In genomic region chr20:38085031-38085430, GRCh38 we compare ENCODE assay signal across 12 cellular contexts. TPM values are rescaled to one million over a fixed set of nuclear protein-coding genes. Genes with fewer than 3 reads are reported as not detected.
DNase-seq lines count a peak whose midpoint lies in the region; TF ChIP-seq lines count a peak whose summit lies in the region.
"Had no signal": no experiment of that assay in that cellular context is flagged by ENCODE, and none has a peak within 500 bp of the region (broad histone marks: within the 10 kb centered on the region; RNA-seq: fewer than 3 reads in every experiment).

No MANE protein-coding gene starts in this region.

- H3K36me3 ChIP-seq in SJSA1 = peaks cover 62% of the 10 kb centered on the region
- H3K36me3 ChIP-seq in mesendoderm (ENCODE audit: control insufficient read depth, insufficient read depth, low read length) = peaks cover 5% of the 10 kb centered on the region
- peaks cover 26 to 64% (median 60%) of the 10 kb centered on the region in 4 donors for H3K36me3 ChIP-seq in stomach

- H3K4me3 Mint-ChIP-seq in activated naive CD8-positive, alpha-beta T cell treated with anti-CD3 and anti-CD28 coated beads for 36 hours = no peak overlapping the region
- H3K4me3 Mint-ChIP-seq: naive B cell had no signal

- no peak overlapping the region for H3K23ac ChIP-seq in mesendoderm (ENCODE audit: low read length)

- H2BK15ac ChIP-seq in mesendoderm (replicated peaks; ENCODE audit: low read depth) = no peak overlapping the region

- no peak overlapping the region for H4K5ac ChIP-seq in mesendoderm (ENCODE audit: low read length)

- no peak overlapping the region for H3K27ac Mint-ChIP-seq in activated naive CD8-positive, alpha-beta T cell treated with anti-CD3 and anti-CD28 coated beads for 36 hours

- H3K4me1 Mint-ChIP-seq in activated naive CD8-positive, alpha-beta T cell treated with anti-CD3 and anti-CD28 coated beads for 36 hours = no peaks in the 10 kb centered on the region

- H3K9ac ChIP-seq in mesendoderm (ENCODE audit: low read length) = no peak overlapping the region

- no peak overlapping the region for H2BK120ac ChIP-seq in mesendoderm (ENCODE audit: low read depth, low read length)

- intact Hi-C loops in stomach (cut with DNase I; ENCODE audit: low total_unique reads) = no loop called here

- no peak overlapping the region for H2AK5ac ChIP-seq in mesendoderm (ENCODE audit: low read length)

- WGBS in mesendoderm (ENCODE audit: extremely low coverage, insufficient coverage, low lambda C conversion rate) = no CpG with 5 or more reads among the region's 9 CpGs
- 70 to 83% (median 79%) methylated on average over 7 to 9 of the region's 9 CpGs for WGBS in stomach, 5 donors

- peak overlapping the region; percentile 70 for H3K27ac ChIP-seq in SJSA1
- H3K27ac ChIP-seq in coronary artery = peak overlapping the region; percentile 78 to 81
- peak overlapping the region; percentile 25 for H3K27ac ChIP-seq in mesendoderm (ENCODE audit: low read depth, low read length)
- peak overlapping the region; percentile 12 to 81 (median 64) for H3K27ac ChIP-seq in stomach
- H3K27ac ChIP-seq: SJCRH30 had no signal

- no peak overlapping the region for H3K4me2 ChIP-seq in mesendoderm (ENCODE audit: low read length)

- TF ChIP-seq POLR2A in stomach (IDR thresholded peaks at IDR 0.05) = no peak

- H3K4me3 ChIP-seq in SJSA1 = no peak overlapping the region
- H3K4me3 ChIP-seq in coronary artery = no peak overlapping the region
- no peak overlapping the region for H3K4me3 ChIP-seq in mesendoderm (ENCODE audit: low read length)
- H3K4me3 ChIP-seq in stomach = no peak overlapping the region
- H3K4me3 ChIP-seq: dorsolateral prefrontal cortex, SJCRH30 had no signal

- no peak overlapping the region for H2BK5ac ChIP-seq in mesendoderm (ENCODE audit: low read length)

- H3K56ac ChIP-seq in mesendoderm (ENCODE audit: low read length) = no peak overlapping the region

- no peak for TF ChIP-seq CTCF in coronary artery (IDR thresholded peaks at IDR 0.05)
- no peak for TF ChIP-seq CTCF in stomach (IDR thresholded peaks at IDR 0.05)

- no peak overlapping the region for H3K4ac ChIP-seq in mesendoderm (ENCODE audit: low read depth, low read length)

- no peaks in the 10 kb centered on the region for H3K9me3 Mint-ChIP-seq in activated naive CD8-positive, alpha-beta T cell treated with anti-CD3 and anti-CD28 coated beads for 36 hours
- H3K9me3 Mint-ChIP-seq: naive B cell had no signal

- H3K4me1 ChIP-seq in SJSA1 (replicated peaks) = peaks cover 65% of the 10 kb centered on the region
- H3K4me1 ChIP-seq in mesendoderm (ENCODE audit: control insufficient read depth, low read depth, low read length) = no peaks in the 10 kb centered on the region
- H3K4me1 ChIP-seq in stomach = peaks cover 16 to 61% (median 36%) of the 10 kb centered on the region in 4 donors

- peaks cover 26% of the 10 kb centered on the region for H3K36me3 Mint-ChIP-seq in activated naive CD8-positive, alpha-beta T cell treated with anti-CD3 and anti-CD28 coated beads for 36 hours

- TF ChIP-seq EP300 in stomach (IDR thresholded peaks at IDR 0.05) = no peak

- no peaks in the 10 kb centered on the region for H3K27me3 Mint-ChIP-seq in activated naive CD8-positive, alpha-beta T cell treated with anti-CD3 and anti-CD28 coated beads for 36 hours
- H3K27me3 Mint-ChIP-seq: naive B cell had no signal

- no peak overlapping the region for H3K18ac ChIP-seq in mesendoderm (ENCODE audit: low read length)

- no peaks in the 10 kb centered on the region for H3K9me3 ChIP-seq in SJSA1 (replicated peaks)
- H3K9me3 ChIP-seq in stomach = no peaks in the 10 kb centered on the region

- peak overlapping the region; percentile 81 for H4K8ac ChIP-seq in mesendoderm (ENCODE audit: low read depth, low read length)

- H3K27me3 ChIP-seq in SJSA1 (replicated peaks) = no peaks in the 10 kb centered on the region
- H3K27me3 ChIP-seq in mesendoderm (ENCODE audit: insufficient read depth, low read length, poor library complexity) = no peaks in the 10 kb centered on the region
- H3K27me3 ChIP-seq in stomach = no peaks in the 10 kb centered on the region
- H3K27me3 ChIP-seq: dorsolateral prefrontal cortex, SJCRH30 had no signal

- H3K79me1 ChIP-seq in mesendoderm (ENCODE audit: low read length) = peaks cover 7% of the 10 kb centered on the region

- peaks cover 3% of the 10 kb centered on the region for H3K79me2 ChIP-seq in mesendoderm (ENCODE audit: control insufficient read depth, insufficient read depth, low read length)

- DNase-seq in SJSA1 (ENCODE audit: low read depth in 1 of 2, low spot score in 2 of 2) = no peak
- DNase-seq in coronary artery (ENCODE audit: low spot score) = no peak
- DNase-seq in mesendoderm = no peak
- no peak for DNase-seq in stomach
- no peak for DNase-seq in activated naive CD8-positive, alpha-beta T cell treated with anti-CD3 and anti-CD28 coated beads for 36 hours
- DNase-seq in GOT3 (lab: John Stamatoyannopoulos, UW) = no peak
- DNase-seq in HPDE6-E6E7 (ENCODE audit: extremely low spot score) = no peak
- DNase-seq: dorsolateral prefrontal cortex, KG1, naive B cell, NCI-H146, SJCRH30 had no signal

RNA-seq across cellular contexts. Expression of gene RPRD1B, which starts 51.5 kb away (rescaled TPM):
- 27.9 and 50.7 TPM in 2 replicates for total RNA-seq in SJSA1 (2014; rRNA removed; shearing (Covaris generic))
- 26.3 TPM for polyA plus RNA-seq in mesendoderm (2013, experiment 1 of 2)
- polyA plus RNA-seq in mesendoderm (2013, experiment 2 of 2) = 25.7 TPM
- total RNA-seq in stomach = 10 to 100 TPM in 4 of 5 donors, 1 to 10 TPM in 1; 8.1 to 60.0 (median 31.5) TPM
- polyA plus RNA-seq in stomach = 10 to 100 TPM in 1 of 3 donors, 1 to 10 TPM in 2; 8.0 to 10.2 (median 8.1) TPM
- 10 to 100 TPM; 37.6 to 42.7 TPM for total RNA-seq in activated naive CD8-positive, alpha-beta T cell treated with anti-CD3 and anti-CD28 coated beads for 36 hours

RNA-seq across cellular contexts. Expression of gene TTI1, which starts 51.8 kb away (rescaled TPM):
- 14.4 and 16.1 TPM in 2 replicates for total RNA-seq in SJSA1 (2014; rRNA removed; shearing (Covaris generic))
- polyA plus RNA-seq in mesendoderm (2013, experiment 1 of 2) = 24.7 TPM
- 25.3 TPM for polyA plus RNA-seq in mesendoderm (2013, experiment 2 of 2)
- 10 to 100 TPM in 3 of 5 donors, 1 to 10 TPM in 2; 3.1 to 27.2 (median 11.7) TPM for total RNA-seq in stomach
- polyA plus RNA-seq in stomach = 1 to 10 TPM; 5.0 to 6.2 (median 5.9) TPM
- total RNA-seq in activated naive CD8-positive, alpha-beta T cell treated with anti-CD3 and anti-CD28 coated beads for 36 hours = 10 to 100 TPM; 38.1 to 40.7 TPM

Comparison
In these comparisons a context has a peak if more than half of its experiments do, and no peak if none do; other contexts are left out.
1. H3K27ac ChIP-seq: peak in every context shown above with its lines; median percentile 80 in coronary artery; 70 in SJSA1; 64 in stomach; 25 in mesendoderm.